ENCODE assay signal across 29 cellular contexts in genomic region chr11:19843106-19843505, GRCh38.
"Had no signal": no experiment of that assay in that cellular context is flagged by ENCODE, and none has a peak within 500 bp of the region (broad histone marks: within the 10 kb centered on the region; RNA-seq: fewer than 3 reads in every experiment).

No MANE protein-coding gene starts in this region.

- H3K9me3 ChIP-seq: Peyer's patch had no signal

- DNase-seq: activated CD4-positive, alpha-beta T cell treated with anti-CD3 and anti-CD28 coated beads, Interleukin-2, amount 10 ng/mL, durations not matched to agents 24 days and 14 days; activated CD4-positive, alpha-beta T cell treated with anti-CD3 and anti-CD28 coated beads, Interleukin-2, amount 50 U/mL, for 4 hours; activated CD8-positive, alpha-beta T cell treated with anti-CD3 and anti-CD28 coated beads for 36 hours; activated gamma-delta T cell; activated naive CD4-positive, alpha-beta T cell treated with anti-CD3 and anti-CD28 coated beads for 36 hours; activated T-cell treated with anti-CD3 and anti-CD28 coated beads, Interleukin-2, amount 50 U/mL, for 1 hour; activated T-cell treated with anti-CD3 and anti-CD28 coated beads, Interleukin-2, amount 50 U/mL, for 72 hours; anterior cingulate cortex; caudate nucleus; cerebellar nuclear complex; MM.1S; MV-4-11; NCI-H1092; NCI-H1436 treated with DMSO at 0.1 percent for 48 hours; NCI-H1694 treated with DMSO at 0.1 percent for 48 hours; NCI-H2029; NCI-H345; NCI-H524 treated with DMSO at 0.1 percent for 48 hours; PC-3; Peyer's patch; RPMI8226; SIG-M5 had no signal

- H3K4me1 Mint-ChIP-seq: activated CD4-positive, alpha-beta T cell treated with anti-CD3 and anti-CD28 coated beads, Interleukin-2, amount 10 ng/mL, durations not matched to agents 24 days and 14 days had no signal

- H3K27me3 ChIP-seq: Peyer's patch had no signal

- FAIRE-seq: bronchial epithelial cell, TTC549 had no signal

- H3K4me2 ChIP-seq: KMS-11 had no signal

- ATAC-seq: activated CD8-positive, alpha-beta T cell treated with anti-CD3 and anti-CD28 coated beads for 36 hours; PC-3 had no signal

- H3K9ac ChIP-seq: KMS-11 had no signal

- H3K9me3 Mint-ChIP-seq: activated CD4-positive, alpha-beta T cell treated with anti-CD3 and anti-CD28 coated beads, Interleukin-2, amount 10 ng/mL, durations not matched to agents 24 days and 14 days; activated CD8-positive, alpha-beta T cell treated with anti-CD3 and anti-CD28 coated beads for 36 hours; activated naive CD4-positive, alpha-beta T cell treated with anti-CD3 and anti-CD28 coated beads for 36 hours; activated naive CD4-positive, alpha-beta T cell treated with anti-CD3 and anti-CD28 coated beads, Interleukin-2, amount 50 U/mL, for 72 hours; activated T-cell treated with anti-CD3 and anti-CD28 coated beads, Interleukin-2, amount 50 U/mL, for 72 hours; activated T-helper 2 cell treated with anti-CD3 and anti-CD28 coated beads, Interferon-gamma antibody, Interleukin-2, Interleukin-4, amounts not matched to agents 10 μg/mL and 5 μg/mL and 100 μg/mL, durations not matched to agents 14 hours and 24 hours and 36 hours; brain; T-helper 2 cell treated with Interferon-gamma antibody and Interleukin-4, amounts not matched to agents 5 μg/mL and 100 μg/mL, for 36 hours had no signal

- H3K36me3 ChIP-seq: Peyer's patch had no signal

- H3K4me1 ChIP-seq: Peyer's patch had no signal

- H3K4me3 Mint-ChIP-seq: activated CD4-positive, alpha-beta T cell treated with anti-CD3 and anti-CD28 coated beads, Interleukin-2, amount 10 ng/mL, durations not matched to agents 24 days and 14 days; activated CD8-positive, alpha-beta T cell treated with anti-CD3 and anti-CD28 coated beads for 36 hours; activated naive CD4-positive, alpha-beta T cell treated with anti-CD3 and anti-CD28 coated beads for 36 hours; activated T-cell treated with anti-CD3 and anti-CD28 coated beads, Interleukin-2, amount 50 U/mL, for 72 hours; T-helper 2 cell treated with Interferon-gamma antibody and Interleukin-4, amounts not matched to agents 5 μg/mL and 100 μg/mL, for 36 hours had no signal

- H3K27me3 Mint-ChIP-seq: activated CD4-positive, alpha-beta T cell treated with anti-CD3 and anti-CD28 coated beads, Interleukin-2, amount 10 ng/mL, durations not matched to agents 24 days and 14 days had no signal

- H3K4me3 ChIP-seq: Peyer's patch had no signal

- H3K36me3 Mint-ChIP-seq: activated naive CD4-positive, alpha-beta T cell treated with anti-CD3 and anti-CD28 coated beads, Interleukin-2, amount 50 U/mL, for 72 hours; brain had no signal

- H3K27ac Mint-ChIP-seq: activated CD4-positive, alpha-beta T cell treated with anti-CD3 and anti-CD28 coated beads, Interleukin-2, amount 10 ng/mL, durations not matched to agents 24 days and 14 days; activated CD8-positive, alpha-beta T cell treated with anti-CD3 and anti-CD28 coated beads for 36 hours; activated naive CD4-positive, alpha-beta T cell treated with anti-CD3 and anti-CD28 coated beads for 36 hours; activated naive CD4-positive, alpha-beta T cell treated with anti-CD3 and anti-CD28 coated beads, Interleukin-2, amount 50 U/mL, for 72 hours; activated T-cell treated with anti-CD3 and anti-CD28 coated beads, Interleukin-2, amount 50 U/mL, for 72 hours; activated T-helper 2 cell treated with anti-CD3 and anti-CD28 coated beads, Interferon-gamma antibody, Interleukin-2, Interleukin-4, amounts not matched to agents 10 μg/mL and 5 μg/mL and 100 μg/mL, durations not matched to agents 14 hours and 24 hours and 36 hours; T-helper 2 cell treated with Interferon-gamma antibody and Interleukin-4, amounts not matched to agents 5 μg/mL and 100 μg/mL, for 36 hours had no signal

- H3K27ac ChIP-seq: KMS-11, Peyer's patch had no signal
